ENCODE assay signal across 16 cellular contexts in genomic region chr3:72171946-72172345, GRCh38.
DNase-seq lines count a peak whose midpoint lies in the region; ATAC-seq, FAIRE-seq and TF ChIP-seq lines count a peak whose summit lies in the region.
"Had no signal": no experiment of that assay in that cellular context is flagged by ENCODE, and none has a peak within 500 bp of the region (broad histone marks: within the 10 kb centered on the region; RNA-seq: fewer than 3 reads in every experiment).

No MANE protein-coding gene starts in this region.

- H3K9me3 ChIP-seq in mammary epithelial cell (replicated peaks; ENCODE audit: insufficient read depth, low read length) = no peaks in the 10 kb centered on the region
- H3K9me3 ChIP-seq in heart right ventricle = peaks cover 0 to 11% (median 0%) of the 10 kb centered on the region in 11 donors
- H3K9me3 ChIP-seq in vagina = no peaks in the 10 kb centered on the region
- H3K9me3 ChIP-seq: Caco-2 had no signal

- H3K79me2 ChIP-seq in mammary epithelial cell (ENCODE audit: insufficient read depth, low read length) = no peaks in the 10 kb centered on the region

- no peaks in the 10 kb centered on the region for H3K9me3 Mint-ChIP-seq in MCF 10A (ENCODE audit: unreplicated experiment)
- no peaks in the 10 kb centered on the region for H3K9me3 Mint-ChIP-seq in activated CD8-positive, alpha-beta memory T cell treated with anti-CD3 and anti-CD28 coated beads, Interleukin-2, amount 10 ng/mL, durations not matched to agents 7 days and 5 days (ENCODE audit: low read depth)

- H3K4me1 Mint-ChIP-seq in MCF 10A (ENCODE audit: insufficient read depth, unreplicated experiment) = peaks cover 15% of the 10 kb centered on the region
- peaks cover 4% of the 10 kb centered on the region for H3K4me1 Mint-ChIP-seq in activated CD8-positive, alpha-beta memory T cell treated with anti-CD3 and anti-CD28 coated beads, Interleukin-2, amount 10 ng/mL, durations not matched to agents 7 days and 5 days

- peak; percentile 16 to 72 (median 60) for ATAC-seq in heart right ventricle
- ATAC-seq in activated CD8-positive, alpha-beta memory T cell treated with anti-CD3 and anti-CD28 coated beads, Interleukin-2, amount 10 ng/mL, durations not matched to agents 7 days and 5 days = no peak

- TF ChIP-seq POLR2A in vagina (IDR thresholded peaks at IDR 0.05) = no peak

- H3K36me3 Mint-ChIP-seq in MCF 10A (ENCODE audit: insufficient read depth, unreplicated experiment) = no peaks in the 10 kb centered on the region
- no peaks in the 10 kb centered on the region for H3K36me3 Mint-ChIP-seq in activated CD8-positive, alpha-beta memory T cell treated with anti-CD3 and anti-CD28 coated beads, Interleukin-2, amount 10 ng/mL, durations not matched to agents 7 days and 5 days

- POLR2A ChIA-PET in MCF 10A (lab: Yijun Ruan, JAX) = interaction anchor here (0.6 to 1.7 kb wide), 3 partner anchors 9 to 273 kb away, joined by 3 to 9 read pairs (median 5); no protein-coding TSS in a partner anchor

- H3K27me3 Mint-ChIP-seq in MCF 10A (ENCODE audit: insufficient read depth, unreplicated experiment) = no peaks in the 10 kb centered on the region
- peaks cover 34% of the 10 kb centered on the region for H3K27me3 Mint-ChIP-seq in activated CD8-positive, alpha-beta memory T cell treated with anti-CD3 and anti-CD28 coated beads, Interleukin-2, amount 10 ng/mL, durations not matched to agents 7 days and 5 days

- H3K27ac ChIP-seq in mammary epithelial cell (ENCODE audit: insufficient read depth, low read depth, low read length) (no peak overlapping the region), heart right ventricle (peak overlapping the region in 7 of 10 donors; percentile 20 to 70 (median 35)), vagina (peak overlapping the region; percentile 64)
- H3K27ac ChIP-seq: cardiac muscle cell had no signal

- peaks cover 4% of the 10 kb centered on the region for H3K4me1 ChIP-seq in mammary epithelial cell (ENCODE audit: insufficient read depth, low read length)
- peaks cover 0 to 44% (median 21%) of the 10 kb centered on the region in 9 donors for H3K4me1 ChIP-seq in heart right ventricle
- H3K4me1 ChIP-seq in vagina = peaks cover 55% of the 10 kb centered on the region
- H3K4me1 ChIP-seq: Caco-2 had no signal

- no peak overlapping the region for H3K9ac ChIP-seq in mammary epithelial cell (ENCODE audit: insufficient read depth, low read length)

- H3K27me3 ChIP-seq in mammary epithelial cell (ENCODE audit: insufficient read depth, low read length) = no peaks in the 10 kb centered on the region
- no peaks in the 10 kb centered on the region for H3K27me3 ChIP-seq in heart right ventricle
- H3K27me3 ChIP-seq in vagina = no peaks in the 10 kb centered on the region
- H3K27me3 ChIP-seq: cardiac muscle cell had no signal

- no peak overlapping the region for H3K4me3 ChIP-seq in mammary epithelial cell (replicated peaks in 1 of 3; ENCODE audit: insufficient read depth in 1 of 3, low read depth in 2 of 3, low read length in 3 of 3)
- H3K4me3 ChIP-seq in heart right ventricle = no peak overlapping the region
- H3K4me3 ChIP-seq in vagina = no peak overlapping the region
- H3K4me3 ChIP-seq: cardiac muscle cell had no signal

- no peaks in the 10 kb centered on the region for H4K20me1 ChIP-seq in mammary epithelial cell (ENCODE audit: insufficient read depth, low read length)

- H2AFZ ChIP-seq in mammary epithelial cell (ENCODE audit: low read depth, low read length) = no peak overlapping the region

- intact Hi-C loops in MCF 10A (cut with micrococcal nuclease) = no loop called here
- intact Hi-C loops in mammary epithelial cell (cut with micrococcal nuclease) = no loop called here
- intact Hi-C loops in heart right ventricle (cut with DNase I) = no loop called here
- intact Hi-C loops in vagina (cut with DNase I) = no loop called here

- H3K36me3 ChIP-seq in mammary epithelial cell (ENCODE audit: insufficient read depth, low read length) (no peaks in the 10 kb centered on the region), heart right ventricle (no peaks in the 10 kb centered on the region), vagina (no peaks in the 10 kb centered on the region)
- H3K36me3 ChIP-seq: cardiac muscle cell had no signal

- H3K4me2 ChIP-seq in mammary epithelial cell (ENCODE audit: insufficient read depth, low read depth, low read length) = no peak overlapping the region

- FAIRE-seq in D721Med (lab: Jason Lieb, UNC) = no peak

- TF ChIP-seq CTCF in MCF 10A (IDR thresholded peaks at IDR 0.05; ENCODE audit: unreplicated experiment) (no peak), mammary epithelial cell (conservative IDR thresholded peaks at IDR 0.05 in 1 of 2, IDR thresholded peaks at IDR 0.05 in 1 of 2; ENCODE audit: extremely low read depth in 1 of 2, insufficient read depth in 1 of 2, low read depth in 1 of 2, low read length in 2 of 2) (no peak), heart right ventricle (IDR thresholded peaks at IDR 0.05) (no peak), vagina (IDR thresholded peaks at IDR 0.05) (no peak), D721Med (IDR thresholded peaks at IDR 0.05; ENCODE audit: insufficient read depth, missing control alignments) (no peak)

- no TSS peak for BruUV-seq in MCF 10A (replicated peaks; lab: Mats Ljungman, UMichigan)
- BruUV-seq in mammary epithelial cell (replicated peaks; lab: Mats Ljungman, UMichigan) = no TSS peak

- in situ Hi-C loops in mammary epithelial cell (cut with MboI; ENCODE audit: low sequenced_read_pairs in 2 of 2) = no loop called here

- no peak overlapping the region for H3K4me3 Mint-ChIP-seq in MCF 10A (ENCODE audit: unreplicated experiment)
- no peak overlapping the region for H3K4me3 Mint-ChIP-seq in activated CD8-positive, alpha-beta memory T cell treated with anti-CD3 and anti-CD28 coated beads, Interleukin-2, amount 10 ng/mL, durations not matched to agents 7 days and 5 days

- H3K27ac Mint-ChIP-seq in MCF 10A (ENCODE audit: low read depth, unreplicated experiment) = peak overlapping the region; percentile 14
- no peak overlapping the region for H3K27ac Mint-ChIP-seq in activated CD8-positive, alpha-beta memory T cell treated with anti-CD3 and anti-CD28 coated beads, Interleukin-2, amount 10 ng/mL, durations not matched to agents 7 days and 5 days

- DNase-seq in MCF 10A (ENCODE audit: unreplicated experiment) = no peak
- DNase-seq in mammary epithelial cell = no peak
- DNase-seq in heart right ventricle = peak; percentile 36 to 40
- peak; percentile 81 for DNase-seq in pons (ENCODE audit: low spot score)
- DNase-seq in vagina (ENCODE audit: extremely low spot score in 2 of 2) = no peak
- DNase-seq in activated CD8-positive, alpha-beta memory T cell treated with anti-CD3 and anti-CD28 coated beads, Interleukin-2, amount 10 ng/mL, durations not matched to agents 7 days and 5 days = no peak
- no peak for DNase-seq in stimulated activated CD4-positive, alpha-beta T cell treated with anti-CD3 and anti-CD28 coated beads, Interleukin-2, amount 100 ng/mL, for 24 hours
- DNase-seq in D721Med (ENCODE audit: insufficient read length, low spot score) = no peak
- DNase-seq: 8988T; activated CD4-positive, alpha-beta T cell treated with anti-CD3 and anti-CD28 coated beads, Interleukin-2, amount 50 U/mL, for 48 hours; activated effector memory CD4-positive, alpha-beta T cell treated with Interleukin-2 at 50 U/mL for 16 hours; Caco-2; NCI-H1694 treated with DMSO at 0.1 percent for 48 hours; NCI-H69; T1000 had no signal

- WGBS in mammary epithelial cell (ENCODE audit: low coverage, missing lambda C conversion rate) = 80% methylated on average over 10 of the region's 10 CpGs
- 63 to 71% methylated on average over 10 of the region's 10 CpGs for whole genome bisulfite sequencing in heart right ventricle, 2 donors

- dilution Hi-C loops in mammary epithelial cell (cut with HindIII; ENCODE audit: low sequenced_read_pairs) = no loop called here

- CTCF ChIA-PET in MCF 10A (lab: Yijun Ruan, JAX) (interaction anchor here (0.6 to 1.7 kb wide), 4 partner anchors 11 to 255 kb away, joined by 3 to 5 read pairs (median 4); no protein-coding TSS in a partner anchor), mammary epithelial cell (lab: Charles Lee; ENCODE audit: low non-redundant PET) (no interaction called here)
- CTCF ChIA-PET in activated CD8-positive, alpha-beta memory T cell treated with anti-CD3 and anti-CD28 coated beads, Interleukin-2, amount 10 ng/mL, durations not matched to agents 7 days and 5 days (lab: Charles Lee) = no interaction called here

Comparison
In these comparisons a context has a peak if more than half of its experiments do, and no peak if none do; other contexts are left out.
1. DNase-seq: peak in heart right ventricle (2 of 2) and pons (single experiment); none in MCF 10A (single experiment), mammary epithelial cell (single experiment), vagina (0 of 2), activated CD8-positive, alpha-beta memory T cell treated with anti-CD3 and anti-CD28 coated beads, Interleukin-2, amount 10 ng/mL, durations not matched to agents 7 days and 5 days (single experiment), stimulated activated CD4-positive, alpha-beta T cell treated with anti-CD3 and anti-CD28 coated beads, Interleukin-2, amount 100 ng/mL, for 24 hours (0 of 2) and D721Med (single experiment).